In the genomic region with DNA sequence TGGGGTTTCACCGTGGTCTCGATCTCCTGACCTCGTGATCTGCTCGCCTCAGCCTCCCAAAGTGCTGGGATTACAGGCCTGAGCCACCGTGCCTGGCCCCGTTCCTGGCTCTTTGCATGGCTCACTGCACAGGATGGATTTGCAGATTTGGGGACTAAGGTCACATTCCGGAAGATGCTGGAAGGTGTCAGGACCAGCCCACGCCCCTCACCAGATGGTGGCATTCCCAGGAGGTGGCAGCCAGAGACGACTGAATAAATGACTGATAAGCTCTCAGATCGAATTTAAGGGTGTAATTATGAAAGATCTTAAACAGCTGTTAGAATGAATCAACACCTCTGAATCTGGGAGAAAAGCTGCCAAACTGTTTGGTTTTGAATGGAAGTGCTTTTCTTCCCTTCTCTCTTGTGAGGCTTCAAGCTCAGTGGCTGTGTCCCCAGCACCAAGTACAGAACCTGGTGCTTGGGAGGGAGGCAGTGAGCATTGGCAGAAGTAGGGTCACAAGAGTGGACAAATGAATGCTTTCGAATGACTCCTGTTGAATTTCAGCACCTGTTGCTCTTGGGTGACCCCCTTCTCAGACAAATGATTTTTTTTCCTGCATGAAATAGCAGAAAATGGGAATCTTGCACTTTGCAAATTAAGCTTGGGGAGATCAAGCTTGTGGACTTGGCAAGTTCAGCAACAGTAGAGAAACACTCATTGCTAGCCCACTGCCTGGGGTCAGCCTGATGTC, we compare ENCODE assay signal across 22 cellular contexts.
DNase-seq lines count a peak whose midpoint lies in the region; TF ChIP-seq lines count a peak whose summit lies in the region.
"Had no signal": no experiment of that assay in that cellular context is flagged by ENCODE, and none has a peak within 500 bp of the region (broad histone marks: within the 10 kb centered on the region; RNA-seq: fewer than 3 reads in every experiment).

No MANE protein-coding gene starts in this region.

- H3K4me1 ChIP-seq in left ventricle myocardium inferior (peaks cover 74% of the 10 kb centered on the region), BE2C (no peaks in the 10 kb centered on the region)
- H3K4me1 ChIP-seq: sigmoid colon had no signal

- CTCF ChIA-PET in RWPE1 (lab: Yijun Ruan, JAX): interaction anchor here (0.8 kb wide), 1 partner anchor 69 kb away, joined by 3 read pairs; a partner anchor contains a TSS

- intact Hi-C loops in left ventricle myocardium inferior (cut with micrococcal nuclease) (no loop called here), posterior vena cava (cut with DNase I) (no loop called here)

- H3K27ac ChIP-seq in RWPE1 (peak overlapping the region; percentile 60), left ventricle myocardium inferior (replicated peaks) (peak overlapping the region; percentile 12)
- H3K27ac ChIP-seq: C4-2B, sigmoid colon, tibial artery had no signal

- H3K4me3 ChIP-seq in left ventricle myocardium inferior (no peak overlapping the region), BE2C (ENCODE audit: low read depth, low read length) (no peak overlapping the region)
- H3K4me3 ChIP-seq: sigmoid colon, tibial artery had no signal

- POLR2A ChIA-PET in RWPE1 (lab: Yijun Ruan, JAX; ENCODE audit: low non-redundant PET): no interaction called here

- no peaks in the 10 kb centered on the region for H3K9me3 ChIP-seq in left ventricle myocardium inferior (replicated peaks)
- peaks cover 2% of the 10 kb centered on the region; the same call in 1 of the 2 replicates for H3K9me3 ChIP-seq in BE2C
- H3K9me3 ChIP-seq: sigmoid colon, tibial artery had no signal

- peak; percentile 8 for DNase-seq in NCI-H1694 treated with DMSO at 0.1 percent for 48 hours (lab: John Stamatoyannopoulos, UW)
- no peak for DNase-seq in RWPE1 (ENCODE audit: low spot score)
- peak; percentile 44 for DNase-seq in left ventricle myocardium inferior
- peak; percentile 3 for DNase-seq in posterior vena cava (ENCODE audit: low spot score)
- no peak for DNase-seq in BE2C
- no peak for DNase-seq in HCEC 1CT
- DNase-seq in EL: no peak
- no peak for DNase-seq in COLO829 (ENCODE audit: low spot score)
- DNase-seq: activated CD4-positive, alpha-beta T cell treated with anti-CD3 and anti-CD28 coated beads, Interleukin-2, amount 50 U/mL, for 4 hours; activated CD8-positive, alpha-beta memory T cell treated with anti-CD3 and anti-CD28 coated beads, Interleukin-2, amount 50 U/mL, for 48 hours; aorta; central memory CD4-positive, alpha-beta T cell; KBM-7; left colon; NCI-H1436 treated with DMSO at 0.1 percent for 48 hours; NCI-H748 treated with DMSO at 0.1 percent for 48 hours; SHP77; sigmoid colon; stimulated activated CD4-positive, alpha-beta T cell treated with anti-CD3 and anti-CD28 coated beads, Interleukin-15, amount 100 ng/mL, for 24 hours; T-helper 9 cell; tibial artery had no signal

- no peaks in the 10 kb centered on the region for H3K27me3 ChIP-seq in left ventricle myocardium inferior (ENCODE audit: low read depth)
- no peaks in the 10 kb centered on the region for H3K27me3 ChIP-seq in BE2C
- H3K27me3 ChIP-seq: sigmoid colon, tibial artery had no signal

- TF ChIP-seq CTCF in RWPE1 (conservative IDR thresholded peaks at IDR 0.05; ENCODE audit: low read depth) (no peak), left ventricle myocardium inferior (IDR thresholded peaks at IDR 0.05; ENCODE audit: borderline replicate concordance) (no peak), BE2C (IDR thresholded peaks at IDR 0.05; ENCODE audit: low read depth, low read length) (no peak)

- H3K36me3 ChIP-seq in left ventricle myocardium inferior (no peaks in the 10 kb centered on the region), BE2C (no peaks in the 10 kb centered on the region)
- H3K36me3 ChIP-seq: sigmoid colon, tibial artery had no signal

Comparison
In these comparisons a context has a peak if more than half of its experiments do, and no peak if none do; other contexts are left out.
1. DNase-seq: peak in NCI-H1694 treated with DMSO at 0.1 percent for 48 hours (single experiment), left ventricle myocardium inferior (single experiment) and posterior vena cava (single experiment); none in RWPE1 (single experiment), BE2C (single experiment), HCEC 1CT (single experiment), EL (single experiment) and COLO829 (single experiment).